19 cellular contexts compared by ENCODE assay signal in genomic region chr5:35365756-35366155, GRCh38.
DNase-seq lines count a peak whose midpoint lies in the region; ATAC-seq, FAIRE-seq and TF ChIP-seq lines count a peak whose summit lies in the region.
"Had no signal": no experiment of that assay in that cellular context is flagged by ENCODE, and none has a peak within 500 bp of the region (broad histone marks: within the 10 kb centered on the region; RNA-seq: fewer than 3 reads in every experiment).

No MANE protein-coding gene starts in this region.

- no peaks in the 10 kb centered on the region for H3K79me2 ChIP-seq in smooth muscle cell (ENCODE audit: low read depth)

- intact Hi-C loops in activated T-helper 2 cell treated with anti-CD3 and anti-CD28 coated beads, Interferon-gamma antibody, Interleukin-2, Interleukin-4, amounts not matched to agents 10 μg/mL and 5 μg/mL and 100 μg/mL, durations not matched to agents 14 hours and 24 hours and 36 hours (cut with micrococcal nuclease), result no loop called here

- H3K4me1 ChIP-seq in smooth muscle cell (ENCODE audit: low read depth), result peaks cover 26% of the 10 kb centered on the region
- H3K4me1 ChIP-seq: BLaER1 treated with 17β-estradiol and CSF1 and Interleukin-3, amounts not matched to agents 10 nM and 100 nM had no signal

- H3F3A ChIP-seq in smooth muscle cell (ENCODE audit: low read depth), result peaks cover 7% of the 10 kb centered on the region

- TF ChIP-seq CTCF in brain (conservative IDR thresholded peaks at IDR 0.05), result no peak
- TF ChIP-seq CTCF in smooth muscle cell (IDR thresholded peaks at IDR 0.05; ENCODE audit: borderline replicate concordance, insufficient read depth, poor library complexity, severe bottlenecking), result no peak

- no peaks in the 10 kb centered on the region for H3K36me3 ChIP-seq in smooth muscle cell (ENCODE audit: low read depth)
- H3K36me3 ChIP-seq: BLaER1 treated with 17β-estradiol and CSF1 and Interleukin-3, amounts not matched to agents 10 nM and 100 nM had no signal

- H3K9me3 Mint-ChIP-seq in brain, result no peaks in the 10 kb centered on the region
- H3K9me3 Mint-ChIP-seq in activated T-helper 2 cell treated with anti-CD3 and anti-CD28 coated beads, Interferon-gamma antibody, Interleukin-2, Interleukin-4, amounts not matched to agents 10 μg/mL and 5 μg/mL and 100 μg/mL, durations not matched to agents 14 hours and 24 hours and 36 hours, result no peaks in the 10 kb centered on the region
- H3K9me3 Mint-ChIP-seq: CD4-positive, alpha-beta T cell; H9 had no signal

- no peaks in the 10 kb centered on the region for H3K27me3 Mint-ChIP-seq in brain
- H3K27me3 Mint-ChIP-seq in activated T-helper 2 cell treated with anti-CD3 and anti-CD28 coated beads, Interferon-gamma antibody, Interleukin-2, Interleukin-4, amounts not matched to agents 10 μg/mL and 5 μg/mL and 100 μg/mL, durations not matched to agents 14 hours and 24 hours and 36 hours (ENCODE audit: low read depth), result no peaks in the 10 kb centered on the region

- H3K9ac ChIP-seq in smooth muscle cell (ENCODE audit: low read depth), result peak overlapping the region; percentile 34
- H3K9ac ChIP-seq: BLaER1 treated with 17β-estradiol and CSF1 and Interleukin-3, amounts not matched to agents 10 nM and 100 nM had no signal

- ATAC-seq in GM18873 (IDR thresholded peaks at IDR 0.05; ENCODE audit: low FRiP score, unreplicated experiment) (no peak), HG02973 (IDR thresholded peaks at IDR 0.05; ENCODE audit: unreplicated experiment) (no peak)
- ATAC-seq: HepG2 had no signal

- H3K4me3 ChIP-seq in smooth muscle cell, result no peak overlapping the region
- H3K4me3 ChIP-seq: BLaER1 treated with 17β-estradiol and CSF1 and Interleukin-3, amounts not matched to agents 10 nM and 100 nM had no signal

- no peaks in the 10 kb centered on the region for H3K36me3 Mint-ChIP-seq in brain
- no peaks in the 10 kb centered on the region for H3K36me3 Mint-ChIP-seq in activated T-helper 2 cell treated with anti-CD3 and anti-CD28 coated beads, Interferon-gamma antibody, Interleukin-2, Interleukin-4, amounts not matched to agents 10 μg/mL and 5 μg/mL and 100 μg/mL, durations not matched to agents 14 hours and 24 hours and 36 hours (ENCODE audit: low read depth)

- H3K4me3 Mint-ChIP-seq in brain, result no peak overlapping the region
- H3K4me3 Mint-ChIP-seq in activated T-helper 2 cell treated with anti-CD3 and anti-CD28 coated beads, Interferon-gamma antibody, Interleukin-2, Interleukin-4, amounts not matched to agents 10 μg/mL and 5 μg/mL and 100 μg/mL, durations not matched to agents 14 hours and 24 hours and 36 hours (ENCODE audit: low read depth), result no peak overlapping the region
- H3K4me3 Mint-ChIP-seq: CD4-positive, alpha-beta T cell; H9 had no signal

- FAIRE-seq in GM18507 (lab: Jason Lieb, UNC), result peak; percentile 24
- FAIRE-seq: G401.6, GM12891, GM19239, HepG2 had no signal

- H3K9me3 ChIP-seq in smooth muscle cell (replicated peaks; ENCODE audit: low read depth), result no peaks in the 10 kb centered on the region
- H3K9me3 ChIP-seq: BLaER1 treated with 17β-estradiol and CSF1 and Interleukin-3, amounts not matched to agents 10 nM and 100 nM had no signal

- peak overlapping the region; percentile 52 for H3K4me2 ChIP-seq in smooth muscle cell
- H3K4me2 ChIP-seq: BLaER1 treated with 17β-estradiol and CSF1 and Interleukin-3, amounts not matched to agents 10 nM and 100 nM had no signal

- H2AFZ ChIP-seq in smooth muscle cell (ENCODE audit: low read depth), result no peak overlapping the region

- H3K4me1 Mint-ChIP-seq in brain, result peaks cover 33% of the 10 kb centered on the region
- H3K4me1 Mint-ChIP-seq in activated T-helper 2 cell treated with anti-CD3 and anti-CD28 coated beads, Interferon-gamma antibody, Interleukin-2, Interleukin-4, amounts not matched to agents 10 μg/mL and 5 μg/mL and 100 μg/mL, durations not matched to agents 14 hours and 24 hours and 36 hours (ENCODE audit: low read depth), result no peaks in the 10 kb centered on the region

- H4K20me1 ChIP-seq in smooth muscle cell (ENCODE audit: low read depth), result no peaks in the 10 kb centered on the region
- H4K20me1 ChIP-seq: BLaER1 treated with 17β-estradiol and CSF1 and Interleukin-3, amounts not matched to agents 10 nM and 100 nM had no signal

- 4% methylated on average over 3 of the region's 3 CpGs for WGBS in smooth muscle cell (ENCODE audit: low lambda C conversion rate)

- peak overlapping the region; percentile 70 for H3K27ac ChIP-seq in smooth muscle cell (ENCODE audit: low read depth)
- H3K27ac ChIP-seq: BLaER1 treated with 17β-estradiol and CSF1 and Interleukin-3, amounts not matched to agents 10 nM and 100 nM had no signal

- DNase-seq in GM18507 (ENCODE audit: extremely low spot score, insufficient read length, low read depth), result no peak
- peak; percentile 4 for DNase-seq in kidney glomerular epithelial cell (lab: John Stamatoyannopoulos, UW)
- DNase-seq in smooth muscle cell (lab: John Stamatoyannopoulos, UW; ENCODE audit: unreplicated experiment), result no peak
- DNase-seq in G401 (ENCODE audit: low spot score), result no peak
- no peak for DNase-seq in activated T-helper 2 cell treated with anti-CD3 and anti-CD28 coated beads, Interferon-gamma antibody, Interleukin-2, Interleukin-4, amounts not matched to agents 10 μg/mL and 5 μg/mL and 100 μg/mL, durations not matched to agents 14 hours and 24 hours and 36 hours (ENCODE audit: low spot score)
- DNase-seq: 8988T; ACHN; CD4-positive, alpha-beta T cell; DMS79; GOT3; H9 had no signal

- H3K27me3 ChIP-seq in smooth muscle cell (ENCODE audit: low read depth), result no peaks in the 10 kb centered on the region
- H3K27me3 ChIP-seq: BLaER1 treated with 17β-estradiol and CSF1 and Interleukin-3, amounts not matched to agents 10 nM and 100 nM had no signal

- in situ Hi-C loops in G401 (cut with HindIII; ENCODE audit: low sequenced_read_pairs), result no loop called here

- peak overlapping the region in 3 of 5 experiments; percentile 33 to 80 (median 76) for H3K27ac Mint-ChIP-seq in brain
- H3K27ac Mint-ChIP-seq in activated T-helper 2 cell treated with anti-CD3 and anti-CD28 coated beads, Interferon-gamma antibody, Interleukin-2, Interleukin-4, amounts not matched to agents 10 μg/mL and 5 μg/mL and 100 μg/mL, durations not matched to agents 14 hours and 24 hours and 36 hours, result no peak overlapping the region
- H3K27ac Mint-ChIP-seq: CD4-positive, alpha-beta T cell; H9 had no signal
